In the genomic region with DNA sequence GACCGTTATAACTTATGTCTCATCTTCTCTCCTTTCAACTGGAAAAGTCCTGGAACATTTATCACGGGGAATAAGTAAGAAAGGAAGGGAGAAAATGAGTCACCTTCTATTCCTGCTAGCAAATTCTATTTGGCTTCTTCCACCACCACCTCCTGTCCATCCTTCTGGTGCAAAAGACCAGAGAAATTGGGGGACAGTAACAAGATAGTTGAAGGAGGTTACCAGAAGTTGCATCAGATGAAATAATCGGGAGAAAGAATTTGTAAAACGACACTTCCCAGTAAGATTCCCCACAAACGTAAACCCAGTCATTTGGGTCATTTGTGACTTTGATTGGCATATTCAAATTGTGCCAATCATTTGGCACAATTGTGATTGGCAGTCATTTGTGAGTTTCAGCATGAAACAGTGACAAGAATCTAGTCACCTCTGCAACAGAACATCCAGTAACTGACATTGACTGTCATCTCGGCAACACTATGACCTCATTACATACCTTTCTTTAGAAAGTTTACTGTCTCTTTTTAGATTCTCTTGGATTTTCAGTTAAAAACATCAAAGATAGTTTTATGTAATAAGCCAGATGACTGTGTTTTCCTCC, we compare ENCODE assay signal across 1 cellular context.
TF ChIP-seq lines count a peak whose summit lies in the region.

No MANE protein-coding gene starts in this region.

TF ChIP-seq in HCT116, 20 proteins besides CTCF, POLR2A, EP300 and RAD21 (continued from another document):
- no peak for TF ChIP-seq ZNF274 (IDR thresholded peaks at IDR 0.05; ENCODE audit: low read depth, low read length)
